11 cellular contexts compared by ENCODE assay signal in genomic region chr5:55171471-55171870, GRCh38. TPM values are rescaled to one million over a fixed set of nuclear protein-coding genes. Genes with fewer than 3 reads are reported as not detected.
"Had no signal": no experiment of that assay in that cellular context is flagged by ENCODE, and none has a peak within 500 bp of the region (broad histone marks: within the 10 kb centered on the region; RNA-seq: fewer than 3 reads in every experiment).

No MANE protein-coding gene starts in this region.

- H3K27me3 ChIP-seq: SJCRH30 had no signal

- H3K4me1 ChIP-seq: SJCRH30 had no signal

- H3K36me3 ChIP-seq: SJCRH30 had no signal

- H3K4me3 ChIP-seq: SJCRH30 had no signal

- H2AFZ ChIP-seq: PC-9 had no signal

- H3K27ac ChIP-seq: PC-9, RWPE1, SJCRH30, SK-N-MC had no signal

- H3K9me3 ChIP-seq: SJCRH30 had no signal

- FAIRE-seq: RCC 7860 had no signal

RNA-seq across cellular contexts. Expression of gene CDC20B, which starts 1.5 kb away (rescaled TPM):
- total RNA-seq: LHCN-M2, MCF 10A, NCI-H460, OCI-LY7, PC-9, Right ventricle myocardium inferior, RPMI7951 had no signal

RNA-seq across cellular contexts. Expression of gene GPX8, which starts 11.5 kb away (rescaled TPM):
- total RNA-seq: OCI-LY7 had no signal

RNA-seq across cellular contexts. Expression of gene MCIDAS, which starts 55.6 kb away (rescaled TPM):
- total RNA-seq: Right ventricle myocardium inferior had no signal
